Comparison of ENCODE assay signal across 8 cellular contexts in genomic region chr6:26017567-26017966, GRCh38.
DNase-seq lines count a peak whose midpoint lies in the region; ATAC-seq and TF ChIP-seq lines count a peak whose summit lies in the region.

No MANE protein-coding gene starts in this region.

- no peaks in the 10 kb centered on the region for H3K9me3 Mint-ChIP-seq in effector memory CD8-positive, alpha-beta T cell

- peak; percentile 20 for TF ChIP-seq CTCF in GM20000 (IDR thresholded peaks at IDR 0.05; ENCODE audit: extremely low read depth, missing control alignments)

- H3K4me1 Mint-ChIP-seq in effector memory CD8-positive, alpha-beta T cell (ENCODE audit: low read depth in 2 of 2), result peaks cover 16 to 19% of the 10 kb centered on the region in 2 donors

- DNase-seq in GM20000 (ENCODE audit: low spot score), result peak; percentile 42
- DNase-seq in activated CD8-positive, alpha-beta memory T cell treated with anti-CD3 and anti-CD28 coated beads for 4 hours (ENCODE audit: low read depth in 2 of 2), result peak; percentile 61 to 66
- peak; percentile 29 to 43 (median 37) for DNase-seq in effector memory CD8-positive, alpha-beta T cell
- peak; percentile 23 for DNase-seq in midbrain (lab: John Stamatoyannopoulos, UW)
- DNase-seq in stimulated activated CD8-positive, alpha-beta memory T cell treated with anti-CD3 and anti-CD28 coated beads, Interleukin-7, amount 100 ng/mL, for 24 hours (ENCODE audit: low read depth), result peak; percentile 46
- DNase-seq in HuH-7.5 (ENCODE audit: low spot score), result no peak

- H3K27ac Mint-ChIP-seq in effector memory CD8-positive, alpha-beta T cell, result peak overlapping the region; percentile 35 to 49

- no peaks in the 10 kb centered on the region for H3K27me3 Mint-ChIP-seq in effector memory CD8-positive, alpha-beta T cell

- H3K36me3 Mint-ChIP-seq in effector memory CD8-positive, alpha-beta T cell (ENCODE audit: insufficient read depth), result peaks cover 39% of the 10 kb centered on the region

- no peak for ATAC-seq in effector memory CD8-positive, alpha-beta T cell (replicated peaks)
- ATAC-seq in GM21737 (IDR thresholded peaks at IDR 0.05; ENCODE audit: unreplicated experiment) (no peak), HG03039 (IDR thresholded peaks at IDR 0.05; ENCODE audit: unreplicated experiment) (no peak)

- H3K4me3 Mint-ChIP-seq in effector memory CD8-positive, alpha-beta T cell, result peak overlapping the region; percentile 53 to 73
